ENCODE assay signal across 9 cellular contexts in genomic region chr13:19845758-19846157, GRCh38. TPM values are rescaled to one million over a fixed set of nuclear protein-coding genes. Genes with fewer than 3 reads are reported as not detected.
DNase-seq lines count a peak whose midpoint lies in the region; ATAC-seq and TF ChIP-seq lines count a peak whose summit lies in the region.
"Had no signal": no experiment of that assay in that cellular context is flagged by ENCODE, and none has a peak within 500 bp of the region (broad histone marks: within the 10 kb centered on the region; RNA-seq: fewer than 3 reads in every experiment).

No MANE protein-coding gene starts in this region.

- ATAC-seq in GM18505 (IDR thresholded peaks at IDR 0.05; ENCODE audit: unreplicated experiment): no peak
- ATAC-seq in HG02642 (IDR thresholded peaks at IDR 0.05; ENCODE audit: poor library complexity, unreplicated experiment): no peak
- no peak for ATAC-seq in HG03571 (IDR thresholded peaks at IDR 0.05; ENCODE audit: unreplicated experiment)

- no peaks in the 10 kb centered on the region for H3K9me3 ChIP-seq in neural progenitor cell (ENCODE audit: low read depth)

- no peaks in the 10 kb centered on the region for H3K27me3 ChIP-seq in neural progenitor cell

- H3K36me3 Mint-ChIP-seq in chondrocyte (ENCODE audit: low read depth) (peaks cover 9% of the 10 kb centered on the region), neural progenitor cell (peaks cover 19% of the 10 kb centered on the region)

- H3K27me3 Mint-ChIP-seq in chondrocyte (ENCODE audit: low read depth) (no peaks in the 10 kb centered on the region), neural progenitor cell (ENCODE audit: insufficient read depth, low read depth) (peaks cover 2% of the 10 kb centered on the region)

- H3K27ac ChIP-seq in neural progenitor cell: no peak overlapping the region
- H3K27ac ChIP-seq: HL-60 had no signal

- H3K4me1 Mint-ChIP-seq in chondrocyte (ENCODE audit: low read depth): peaks cover 21% of the 10 kb centered on the region
- peaks cover 3% of the 10 kb centered on the region for H3K4me1 Mint-ChIP-seq in neural progenitor cell

- no peak overlapping the region for H3K4me3 Mint-ChIP-seq in chondrocyte (ENCODE audit: unreplicated experiment)
- no peak overlapping the region for H3K4me3 Mint-ChIP-seq in neural progenitor cell

- H3K4me2 ChIP-seq in neural progenitor cell: no peak overlapping the region

- peaks cover 3% of the 10 kb centered on the region for H3K36me3 ChIP-seq in neural progenitor cell

- no peak for TF ChIP-seq RAD21 in Ishikawa (IDR thresholded peaks at IDR 0.05; ENCODE audit: low read depth)

- no peak overlapping the region for H3K9ac ChIP-seq in neural progenitor cell

- H3K79me2 ChIP-seq in neural progenitor cell (ENCODE audit: low read depth): peaks cover 63% of the 10 kb centered on the region

- TF ChIP-seq CTCF in chondrocyte (IDR thresholded peaks at IDR 0.05) (no peak), neural progenitor cell (IDR thresholded peaks at IDR 0.05) (no peak)

- H4K20me1 ChIP-seq in neural progenitor cell (ENCODE audit: low read depth): no peaks in the 10 kb centered on the region

- no peak for TF ChIP-seq EP300 in Ishikawa (IDR thresholded peaks at IDR 0.05; ENCODE audit: borderline replicate concordance)

- no peaks in the 10 kb centered on the region for H3F3A ChIP-seq in neural progenitor cell (ENCODE audit: low read depth)

- H3K9me3 Mint-ChIP-seq in chondrocyte (ENCODE audit: low read depth) (no peaks in the 10 kb centered on the region), neural progenitor cell (no peaks in the 10 kb centered on the region)

- DNase-seq in DMS53 (lab: John Stamatoyannopoulos, UW) (peak; percentile 45), chondrocyte (ENCODE audit: low spot score) (no peak), neural progenitor cell (ENCODE audit: low spot score) (no peak), NCI-H146 treated with DMSO at 0.1 percent for 48 hours (lab: John Stamatoyannopoulos, UW; ENCODE audit: unreplicated experiment) (no peak)

- H3K4me1 ChIP-seq in neural progenitor cell: no peaks in the 10 kb centered on the region

- H2AFZ ChIP-seq in neural progenitor cell (replicated peaks): no peak overlapping the region

- TF ChIP-seq POLR2A in GM18505 (IDR thresholded peaks at IDR 0.05; ENCODE audit: borderline replicate concordance, extremely low read depth, insufficient read depth, insufficient read length): no peak

- no peak overlapping the region for H3K4me3 ChIP-seq in neural progenitor cell

- H3K27ac Mint-ChIP-seq in chondrocyte (ENCODE audit: unreplicated experiment): peak overlapping the region; percentile 94
- peak overlapping the region; percentile 46 for H3K27ac Mint-ChIP-seq in neural progenitor cell

TF ChIP-seq in Ishikawa, 13 proteins besides CTCF, POLR2A, EP300 and RAD21:
- TF ChIP-seq, protein P1, sequence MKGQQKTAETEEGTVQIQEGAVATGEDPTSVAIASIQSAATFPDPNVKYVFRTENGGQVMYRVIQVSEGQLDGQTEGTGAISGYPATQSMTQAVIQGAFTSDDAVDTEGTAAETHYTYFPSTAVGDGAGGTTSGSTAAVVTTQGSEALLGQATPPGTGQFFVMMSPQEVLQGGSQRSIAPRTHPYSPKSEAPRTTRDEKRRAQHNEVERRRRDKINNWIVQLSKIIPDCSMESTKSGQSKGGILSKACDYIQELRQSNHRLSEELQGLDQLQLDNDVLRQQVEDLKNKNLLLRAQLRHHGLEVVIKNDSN (IDR thresholded peaks at IDR 0.05): peak; percentile 80
- TF ChIP-seq, protein P2, sequence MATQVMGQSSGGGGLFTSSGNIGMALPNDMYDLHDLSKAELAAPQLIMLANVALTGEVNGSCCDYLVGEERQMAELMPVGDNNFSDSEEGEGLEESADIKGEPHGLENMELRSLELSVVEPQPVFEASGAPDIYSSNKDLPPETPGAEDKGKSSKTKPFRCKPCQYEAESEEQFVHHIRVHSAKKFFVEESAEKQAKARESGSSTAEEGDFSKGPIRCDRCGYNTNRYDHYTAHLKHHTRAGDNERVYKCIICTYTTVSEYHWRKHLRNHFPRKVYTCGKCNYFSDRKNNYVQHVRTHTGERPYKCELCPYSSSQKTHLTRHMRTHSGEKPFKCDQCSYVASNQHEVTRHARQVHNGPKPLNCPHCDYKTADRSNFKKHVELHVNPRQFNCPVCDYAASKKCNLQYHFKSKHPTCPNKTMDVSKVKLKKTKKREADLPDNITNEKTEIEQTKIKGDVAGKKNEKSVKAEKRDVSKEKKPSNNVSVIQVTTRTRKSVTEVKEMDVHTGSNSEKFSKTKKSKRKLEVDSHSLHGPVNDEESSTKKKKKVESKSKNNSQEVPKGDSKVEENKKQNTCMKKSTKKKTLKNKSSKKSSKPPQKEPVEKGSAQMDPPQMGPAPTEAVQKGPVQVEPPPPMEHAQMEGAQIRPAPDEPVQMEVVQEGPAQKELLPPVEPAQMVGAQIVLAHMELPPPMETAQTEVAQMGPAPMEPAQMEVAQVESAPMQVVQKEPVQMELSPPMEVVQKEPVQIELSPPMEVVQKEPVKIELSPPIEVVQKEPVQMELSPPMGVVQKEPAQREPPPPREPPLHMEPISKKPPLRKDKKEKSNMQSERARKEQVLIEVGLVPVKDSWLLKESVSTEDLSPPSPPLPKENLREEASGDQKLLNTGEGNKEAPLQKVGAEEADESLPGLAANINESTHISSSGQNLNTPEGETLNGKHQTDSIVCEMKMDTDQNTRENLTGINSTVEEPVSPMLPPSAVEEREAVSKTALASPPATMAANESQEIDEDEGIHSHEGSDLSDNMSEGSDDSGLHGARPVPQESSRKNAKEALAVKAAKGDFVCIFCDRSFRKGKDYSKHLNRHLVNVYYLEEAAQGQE (IDR thresholded peaks at IDR 0.05; ENCODE audit: low read depth): no peak

RNA-seq across cellular contexts. Expression of gene ZMYM5, which starts 17.7 kb away (rescaled TPM):
- total RNA-seq in chondrocyte (13.3 to 15.8 TPM (median 14.0 TPM) in 3 replicates), neural progenitor cell (ENCODE audit: low replicate concordance) (17.7 and 22.1 TPM in 2 replicates)
